ENCODE assay signal across 8 cellular contexts in the genomic region with DNA sequence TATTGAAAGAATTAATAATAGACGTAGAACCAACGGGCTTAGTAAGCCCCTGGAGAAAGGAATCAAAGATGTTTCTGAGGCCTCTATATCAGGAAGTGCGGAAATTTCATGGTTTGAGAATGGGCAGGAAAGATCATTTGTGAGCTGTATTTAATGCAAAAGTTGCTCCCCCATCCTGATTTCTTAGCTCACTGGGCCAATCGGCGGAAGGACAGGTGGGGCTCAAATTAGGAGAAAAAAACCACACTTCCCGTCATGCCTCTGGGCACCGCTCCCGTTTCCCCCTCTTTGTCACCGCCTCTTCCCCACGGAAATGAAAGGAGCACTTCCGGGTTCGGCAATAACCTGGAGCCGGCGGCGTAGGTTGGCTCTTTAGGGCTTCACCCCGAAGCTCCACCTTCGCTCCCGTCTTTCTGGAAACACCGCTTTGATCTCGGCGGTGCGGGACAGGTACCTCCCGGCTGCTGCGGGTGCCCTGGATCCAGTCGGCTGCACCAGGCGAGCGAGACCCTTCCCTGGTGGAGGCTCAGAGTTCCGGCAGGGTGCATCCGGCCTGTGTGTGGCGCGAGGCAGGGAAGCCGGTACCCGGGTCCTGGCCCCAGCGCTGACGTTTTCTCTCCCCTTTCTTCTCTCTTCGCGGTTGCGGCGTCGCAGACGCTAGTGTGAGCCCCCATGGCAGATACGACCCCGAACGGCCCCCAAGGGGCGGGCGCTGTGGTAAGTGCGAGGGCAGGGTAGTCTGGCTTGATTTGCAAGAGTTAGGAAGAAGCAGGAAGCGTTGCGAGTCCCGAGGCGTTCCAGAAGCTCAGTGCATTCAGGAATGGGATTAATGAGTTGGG. TPM values are rescaled to one million over a fixed set of nuclear protein-coding genes. Genes with fewer than 3 reads are reported as not detected.
DNase-seq lines count a peak whose midpoint lies in the region; ATAC-seq and TF ChIP-seq lines count a peak whose summit lies in the region.

A gene with protein sequence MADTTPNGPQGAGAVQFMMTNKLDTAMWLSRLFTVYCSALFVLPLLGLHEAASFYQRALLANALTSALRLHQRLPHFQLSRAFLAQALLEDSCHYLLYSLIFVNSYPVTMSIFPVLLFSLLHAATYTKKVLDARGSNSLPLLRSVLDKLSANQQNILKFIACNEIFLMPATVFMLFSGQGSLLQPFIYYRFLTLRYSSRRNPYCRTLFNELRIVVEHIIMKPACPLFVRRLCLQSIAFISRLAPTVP (plus strand): TSS at position 617 of the 839 bp plus-strand sequence. CDS start 56 bp downstream, at position 673.

- H3K9me2 ChIP-seq in OCI-LY7 (ENCODE audit: insufficient read depth, low read length): no peaks in the 10 kb centered on the region

- TF ChIP-seq CTCF in OCI-LY7 (conservative IDR thresholded peaks at IDR 0.05; ENCODE audit: low read length): 0 out of 2 replicates have a peak, but pooled peaks have one; percentile 11

- no peaks in the 10 kb centered on the region for H3K9me3 ChIP-seq in OCI-LY7 (ENCODE audit: low read length)
- no peaks in the 10 kb centered on the region for H3K9me3 ChIP-seq in mononuclear cell (ENCODE audit: low read depth, low read length)

- H3K4me2 ChIP-seq in OCI-LY7 (ENCODE audit: low read length): peak within 1 kb of the TSS; percentile 81

- H3K79me2 ChIP-seq in OCI-LY7 (ENCODE audit: insufficient read depth, low read depth, low read length): peaks cover 49% of the 10 kb centered on the region

- peak; percentile 87 for ATAC-seq in GM21526 (IDR thresholded peaks at IDR 0.05; ENCODE audit: low FRiP score, unreplicated experiment)

- BruUV-seq in OCI-LY7 (replicated peaks; lab: Mats Ljungman, UMichigan): TSS peak; percentile 58

- POLR2A ChIA-PET in OCI-LY7 (lab: Charles Lee): interaction anchor here (0.7 to 1.1 kb wide), 5 partner anchors 9 to 81 kb away, joined by 3 to 4 read pairs (median 3); no protein-coding TSS in a partner anchor

- no peaks in the 10 kb centered on the region for H3K27me3 ChIP-seq in mononuclear cell (ENCODE audit: insufficient read depth, low read length)

- peak within 1 kb of the TSS; percentile 44 for H3K27ac ChIP-seq in OCI-LY7 (ENCODE audit: low read depth, low read length, poor library complexity, severe bottlenecking)

- CTCF ChIA-PET in OCI-LY7 (lab: Charles Lee; ENCODE audit: unreplicated experiment): interaction anchor here (0.6 kb wide), 1 partner anchor 294 kb away, joined by 8 read pairs; no protein-coding TSS in a partner anchor

- H3K4me3 ChIP-seq in OCI-LY7 (ENCODE audit: low read depth, low read length, poor library complexity, severe bottlenecking) (peak within 1 kb of the TSS; percentile 97), mononuclear cell (ENCODE audit: low read length) (peak within 1 kb of the TSS; percentile 90)

- H4K20me1 ChIP-seq in OCI-LY7 (ENCODE audit: insufficient read depth, low read length): peaks cover 16% of the 10 kb centered on the region; the same call in 1 of the 2 replicates

- DNase-seq in DMS 273 (lab: John Stamatoyannopoulos, UW; ENCODE audit: unreplicated experiment) (peak; percentile 94), HuH-7.5 (ENCODE audit: low spot score) (peak; percentile 53), OCI-LY7 (ENCODE audit: low spot score) (peak; percentile 90), activated T-cell treated with anti-CD3 and anti-CD28 coated beads for 1 hour (ENCODE audit: low read depth) (peak; percentile 58), epidermal melanocyte (ENCODE audit: insufficient read length, low spot score) (peak; percentile 84)
- DNase-seq in stimulated activated CD8-positive, alpha-beta memory T cell treated with anti-CD3 and anti-CD28 coated beads, Interleukin-4, amount 100 ng/mL, for 1 hour (ENCODE audit: low read depth in 2 of 2, low spot score in 1 of 2): peak; percentile 31 to 50

- H2AFZ ChIP-seq in OCI-LY7 (ENCODE audit: low read length): peak within 1 kb of the TSS; percentile 95

- H3K4me1 ChIP-seq in OCI-LY7 (ENCODE audit: insufficient read depth, low read length, poor library complexity, severe bottlenecking) (peaks cover 29% of the 10 kb centered on the region), mononuclear cell (ENCODE audit: insufficient read depth, low read length) (peaks cover 44% of the 10 kb centered on the region)

- peaks cover 36% of the 10 kb centered on the region for H3K36me3 ChIP-seq in OCI-LY7 (ENCODE audit: insufficient read depth, low read length)

- intact Hi-C loops in OCI-LY7 (cut with micrococcal nuclease; ENCODE audit: unreplicated experiment): loop anchor here (2.0 to 5.0 kb wide), 2 partner anchors 56 to 217 kb away; a partner anchor contains a TSS

RNA-seq across cellular contexts. Expression of the gene that starts here (rescaled TPM):
- total RNA-seq in OCI-LY7 (2014; rRNA removed; shearing (Covaris generic)): 21.0 and 25.7 TPM in 2 replicates
- total RNA-seq in OCI-LY7 (2022): 43.0 and 46.6 TPM in 2 replicates
- total RNA-seq in mononuclear cell: 44.5 TPM

Comparison
In these comparisons a context has a peak if more than half of its experiments do, and no peak if none do; other contexts are left out.
1. Peak in every context shown above with its lines: DNase-seq, ATAC-seq, H3K4me3 ChIP-seq and H3K27ac ChIP-seq.
2. DNase-seq: peak in every context shown above with its lines; median percentile 94 in DMS 273; 90 in OCI-LY7; 84 in epidermal melanocyte; 58 in activated T-cell treated with anti-CD3 and anti-CD28 coated beads for 1 hour; 53 in HuH-7.5; 40 in stimulated activated CD8-positive, alpha-beta memory T cell treated with anti-CD3 and anti-CD28 coated beads, Interleukin-4, amount 100 ng/mL, for 1 hour.